Comparison of ENCODE assay signal across 16 cellular contexts in genomic region chr5:39896706-39897105, GRCh38.
DNase-seq lines count a peak whose midpoint lies in the region; ATAC-seq and TF ChIP-seq lines count a peak whose summit lies in the region.
"Had no signal": no experiment of that assay in that cellular context is flagged by ENCODE, and none has a peak within 500 bp of the region (broad histone marks: within the 10 kb centered on the region; RNA-seq: fewer than 3 reads in every experiment).

No MANE protein-coding gene starts in this region.

- H3K36me3 ChIP-seq in PC-3 (ENCODE audit: low read depth, low read length) (no peaks in the 10 kb centered on the region), hepatocyte (replicated peaks; ENCODE audit: insufficient read depth, low read depth) (no peaks in the 10 kb centered on the region), mucosa of descending colon (ENCODE audit: low read depth) (no peaks in the 10 kb centered on the region)

- intact Hi-C loops in PC-3 (cut with micrococcal nuclease) = loop anchor here (10.0 kb wide), 1 partner anchor 132 kb away; no protein-coding TSS in a partner anchor
- intact Hi-C loops in mucosa of descending colon (cut with DNase I, micrococcal nuclease) = no loop called here

- H3K79me2 ChIP-seq in PC-3 (ENCODE audit: low read length) (no peaks in the 10 kb centered on the region), hepatocyte (no peaks in the 10 kb centered on the region)

- H2AFZ ChIP-seq in PC-3 (ENCODE audit: low read length) (no peak overlapping the region), hepatocyte (no peak overlapping the region)
- H2AFZ ChIP-seq: GM23248 had no signal

- H3K4me3 ChIP-seq in PC-3 (ENCODE audit: low read length) (no peak overlapping the region), hepatocyte (no peak overlapping the region), mucosa of descending colon (no peak overlapping the region)
- H3K4me3 ChIP-seq: GM23248 had no signal

- H3K9ac ChIP-seq in PC-3 (ENCODE audit: low read length) = no peak overlapping the region
- H3K9ac ChIP-seq: GM23248 had no signal

- TF ChIP-seq CTCF in PC-3 (conservative IDR thresholded peaks at IDR 0.05; ENCODE audit: low read depth, low read length) (no peak), hepatocyte (IDR thresholded peaks at IDR 0.05; ENCODE audit: poor library complexity) (no peak), mucosa of descending colon (IDR thresholded peaks at IDR 0.05) (no peak)

- CTCF ChIA-PET in PC-3 (lab: Charles Lee) = interaction anchor here (0.6 kb wide), 1 partner anchor 819 kb away, joined by 3 read pairs; no protein-coding TSS in a partner anchor

- no peaks in the 10 kb centered on the region for H3K9me2 ChIP-seq in PC-3 (replicated peaks; ENCODE audit: low read length)
- H3K9me2 ChIP-seq in hepatocyte (replicated peaks; ENCODE audit: insufficient read depth) = no peaks in the 10 kb centered on the region

- POLR2A ChIA-PET in PC-3 (lab: Charles Lee; ENCODE audit: unreplicated experiment) = interaction anchor here (0.6 kb wide), 1 partner anchor 783 kb away, joined by 4 read pairs; the partner anchor contains the start of gene PTGER4

- H3K4me2 ChIP-seq in PC-3 (ENCODE audit: low read length) = no peak overlapping the region
- peak overlapping the region; percentile 16 for H3K4me2 ChIP-seq in hepatocyte

- H3K4me1 ChIP-seq in PC-3 (ENCODE audit: insufficient read depth, low read length) = peaks cover 12% of the 10 kb centered on the region; the same call in 1 of the 2 replicates
- no peaks in the 10 kb centered on the region for H3K4me1 ChIP-seq in hepatocyte (ENCODE audit: insufficient read depth)
- no peaks in the 10 kb centered on the region for H3K4me1 ChIP-seq in mucosa of descending colon (ENCODE audit: low read depth)

- H3K9me3 ChIP-seq in PC-3 (ENCODE audit: low read length) = no peaks in the 10 kb centered on the region
- no peaks in the 10 kb centered on the region for H3K9me3 ChIP-seq in hepatocyte (ENCODE audit: low read depth)
- no peaks in the 10 kb centered on the region for H3K9me3 ChIP-seq in mucosa of descending colon

- DNase-seq in PC-3 = no peak
- DNase-seq in hepatocyte (ENCODE audit: low spot score) = peak; percentile 4
- peak in 1 of 3 donors; percentile 2 for DNase-seq in mucosa of descending colon
- no peak for DNase-seq in activated gamma-delta T cell (lab: John Stamatoyannopoulos, UW)
- DNase-seq: C1 segment of cervical spinal cord; Calu3; CD4-positive, alpha-beta memory T cell; COR-L47; DMS53; DMS79 treated with DMSO at 0.1 percent for 48 hours; GF-D8; GM23248; H7; HCEC 1CT had no signal

- no TSS peak for BruUV-seq in PC-3 (replicated peaks; lab: Mats Ljungman, UMichigan)

- no peaks in the 10 kb centered on the region for H3F3A ChIP-seq in PC-3 (ENCODE audit: low read length, unreplicated experiment)

- WGBS in hepatocyte (ENCODE audit: low lambda C conversion rate, missing lambda C conversion rate) = 35% methylated on average over 5 of the region's 5 CpGs

- no peaks in the 10 kb centered on the region for H3K27me3 ChIP-seq in PC-3 (ENCODE audit: low read length)
- H3K27me3 ChIP-seq in hepatocyte = no peaks in the 10 kb centered on the region

- no peaks in the 10 kb centered on the region for H4K20me1 ChIP-seq in PC-3 (ENCODE audit: low read length)
- no peaks in the 10 kb centered on the region for H4K20me1 ChIP-seq in hepatocyte (ENCODE audit: insufficient read depth, poor library complexity, severe bottlenecking)

- H3K27ac ChIP-seq in PC-3 (ENCODE audit: low read length) (no peak overlapping the region), hepatocyte (no peak overlapping the region)
- H3K27ac ChIP-seq: GM23248 had no signal

- ATAC-seq in PC-3 = peak; percentile 27; the same call in 1 of the 2 replicates
- ATAC-seq in mucosa of descending colon = peak; percentile 65
- ATAC-seq in GM18868 (IDR thresholded peaks at IDR 0.05; ENCODE audit: unreplicated experiment) = no peak
- ATAC-seq in HG03025 (IDR thresholded peaks at IDR 0.05; ENCODE audit: low FRiP score, unreplicated experiment) = no peak

Comparison
In these comparisons a context has a peak if more than half of its experiments do, and no peak if none do; other contexts are left out.
1. ATAC-seq: peak in PC-3 (single experiment) and mucosa of descending colon (single experiment); none in GM18868 (single experiment) and HG03025 (single experiment).